Comparison of ENCODE assay signal across 12 cellular contexts in the genomic region with DNA sequence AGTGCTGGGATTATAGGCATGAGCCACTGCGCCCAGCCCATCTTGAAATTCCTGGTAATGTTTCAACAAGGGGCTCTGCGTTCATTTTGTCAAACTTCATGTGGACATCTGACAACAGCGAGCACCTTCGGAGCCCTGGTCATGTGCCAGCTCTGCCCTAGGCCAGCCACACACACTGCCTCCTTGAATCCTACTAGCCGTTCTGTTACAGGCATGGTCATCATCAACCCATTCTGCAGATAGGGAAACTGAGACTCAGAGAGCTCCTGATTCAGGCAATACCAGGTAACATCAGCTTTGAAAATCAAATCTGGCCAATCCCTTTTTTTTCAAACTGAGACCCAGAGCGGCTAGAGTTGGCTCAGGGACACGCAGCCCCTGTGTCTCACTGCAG. TPM values are rescaled to one million over a fixed set of nuclear protein-coding genes. Genes with fewer than 3 reads are reported as not detected.
DNase-seq lines count a peak whose midpoint lies in the region; ATAC-seq and TF ChIP-seq lines count a peak whose summit lies in the region.
"Had no signal": no experiment of that assay in that cellular context is flagged by ENCODE, and none has a peak within 500 bp of the region (broad histone marks: within the 10 kb centered on the region; RNA-seq: fewer than 3 reads in every experiment).

No MANE protein-coding gene starts in this region.

- no peaks in the 10 kb centered on the region for H3K79me2 ChIP-seq in DND-41 (ENCODE audit: insufficient read depth, low read length)

- H3K9me3 ChIP-seq in DND-41 (ENCODE audit: insufficient read depth, low read length, severe bottlenecking) (no peaks in the 10 kb centered on the region), KOPT-K1 (ENCODE audit: insufficient read depth, low read length, poor library complexity, severe bottlenecking) (no peaks in the 10 kb centered on the region)

- peaks cover 46% of the 10 kb centered on the region for H4K20me1 ChIP-seq in DND-41 (ENCODE audit: insufficient read depth, low read length)

- TF ChIP-seq CTCF in DND-41 (IDR thresholded peaks at IDR 0.05; ENCODE audit: borderline replicate concordance, extremely low read depth, low read length, poor library complexity, severe bottlenecking) (no peak), nephron progenitor cell (IDR thresholded peaks at IDR 0.05) (no peak)

- H3K27me3 ChIP-seq in DND-41 (ENCODE audit: insufficient read depth, low read length, poor library complexity), result peaks cover 22% of the 10 kb centered on the region

- H3K4me2 ChIP-seq in DND-41 (ENCODE audit: insufficient read depth, low read length), result peak overlapping the region; percentile 19

- DNase-seq in DND-41 (no peak), SHP77 treated with DMSO at 0.1 percent for 48 hours (lab: John Stamatoyannopoulos, UW) (no peak), nephron progenitor cell (no peak), DMS 273 treated with DMSO at 0.1 percent for 48 hours (lab: John Stamatoyannopoulos, UW) (no peak)
- DNase-seq in activated naive CD8-positive, alpha-beta T cell treated with anti-CD3 and anti-CD28 coated beads, Interleukin-2, amount 10 ng/mL, durations not matched to agents 7 days and 5 days, result no peak
- no peak for DNase-seq in natural killer cell treated with Interleukin-12 subunit alpha and Interleukin-12 subunit beta and Interleukin-15 and Interleukin-18, amount 100 ng/mL, for 72 hours (ENCODE audit: low spot score)
- DNase-seq: amygdala, foreskin keratinocyte, kidney glomerular epithelial cell, NCI-H2081 treated with DMSO at 0.1 percent for 48 hours had no signal

- H3K4me3 Mint-ChIP-seq in activated naive CD8-positive, alpha-beta T cell treated with anti-CD3 and anti-CD28 coated beads, Interleukin-2, amount 10 ng/mL, durations not matched to agents 7 days and 5 days, result peak overlapping the region; percentile 61
- H3K4me3 Mint-ChIP-seq in natural killer cell treated with Interleukin-12 subunit alpha and Interleukin-12 subunit beta and Interleukin-15 and Interleukin-18, amount 100 ng/mL, for 72 hours, result peak overlapping the region; percentile 76
- no peak overlapping the region for H3K4me3 Mint-ChIP-seq in nephron progenitor cell
- H3K4me3 Mint-ChIP-seq: type B pancreatic cell had no signal

- H3K4me1 ChIP-seq in DND-41 (ENCODE audit: insufficient read depth, low read length), result peaks cover 14% of the 10 kb centered on the region

- no peak overlapping the region for H3K9ac ChIP-seq in DND-41 (ENCODE audit: low read depth, low read length)

- H3K27ac ChIP-seq in DND-41 (ENCODE audit: low read length) (no peak overlapping the region), KOPT-K1 (ENCODE audit: low read depth, low read length, poor library complexity, severe bottlenecking) (peak overlapping the region; percentile 23)
- H3K27ac ChIP-seq: foreskin keratinocyte had no signal

- H3K4me1 Mint-ChIP-seq in activated naive CD8-positive, alpha-beta T cell treated with anti-CD3 and anti-CD28 coated beads, Interleukin-2, amount 10 ng/mL, durations not matched to agents 7 days and 5 days, result peaks cover 41% of the 10 kb centered on the region
- peaks cover 45 to 56% of the 10 kb centered on the region in 2 donors for H3K4me1 Mint-ChIP-seq in natural killer cell treated with Interleukin-12 subunit alpha and Interleukin-12 subunit beta and Interleukin-15 and Interleukin-18, amount 100 ng/mL, for 72 hours (ENCODE audit: low read depth in 2 of 2)
- peaks cover 35% of the 10 kb centered on the region for H3K4me1 Mint-ChIP-seq in nephron progenitor cell

- H2AFZ ChIP-seq in DND-41 (ENCODE audit: low read depth, low read length), result no peak overlapping the region

- POLR2A ChIA-PET in activated naive CD8-positive, alpha-beta T cell treated with anti-CD3 and anti-CD28 coated beads, Interleukin-2, amount 10 ng/mL, durations not matched to agents 7 days and 5 days (lab: Charles Lee), result interaction anchor here (1.0 to 5.9 kb wide), 5 partner anchors 8 to 40 kb away, joined by 3 to 78 read pairs (median 6); a partner anchor contains a TSS

- H3K9me3 Mint-ChIP-seq in activated naive CD8-positive, alpha-beta T cell treated with anti-CD3 and anti-CD28 coated beads, Interleukin-2, amount 10 ng/mL, durations not matched to agents 7 days and 5 days, result no peaks in the 10 kb centered on the region
- H3K9me3 Mint-ChIP-seq in natural killer cell treated with Interleukin-12 subunit alpha and Interleukin-12 subunit beta and Interleukin-15 and Interleukin-18, amount 100 ng/mL, for 72 hours, result no peaks in the 10 kb centered on the region
- H3K9me3 Mint-ChIP-seq in nephron progenitor cell, result peaks cover 5% of the 10 kb centered on the region
- H3K9me3 Mint-ChIP-seq: type B pancreatic cell had no signal

- H3K36me3 ChIP-seq in DND-41 (ENCODE audit: insufficient read depth, low read length) (no peaks in the 10 kb centered on the region), KOPT-K1 (ENCODE audit: insufficient read depth, low read length) (no peaks in the 10 kb centered on the region)

- no peak for ATAC-seq in DND-41 (ENCODE audit: insufficient read depth, low read depth)
- ATAC-seq in activated naive CD8-positive, alpha-beta T cell treated with anti-CD3 and anti-CD28 coated beads, Interleukin-2, amount 10 ng/mL, durations not matched to agents 7 days and 5 days (ENCODE audit: low read depth), result no peak
- ATAC-seq in natural killer cell treated with Interleukin-12 subunit alpha and Interleukin-12 subunit beta and Interleukin-15 and Interleukin-18, amount 100 ng/mL, for 72 hours, result no peak

- peaks cover 3% of the 10 kb centered on the region for H3K36me3 Mint-ChIP-seq in activated naive CD8-positive, alpha-beta T cell treated with anti-CD3 and anti-CD28 coated beads, Interleukin-2, amount 10 ng/mL, durations not matched to agents 7 days and 5 days
- H3K36me3 Mint-ChIP-seq in natural killer cell treated with Interleukin-12 subunit alpha and Interleukin-12 subunit beta and Interleukin-15 and Interleukin-18, amount 100 ng/mL, for 72 hours, result no peaks in the 10 kb centered on the region
- H3K36me3 Mint-ChIP-seq in nephron progenitor cell (ENCODE audit: low read depth), result no peaks in the 10 kb centered on the region
- H3K36me3 Mint-ChIP-seq: type B pancreatic cell had no signal

- H3K27ac Mint-ChIP-seq in activated naive CD8-positive, alpha-beta T cell treated with anti-CD3 and anti-CD28 coated beads, Interleukin-2, amount 10 ng/mL, durations not matched to agents 7 days and 5 days, result peak overlapping the region; percentile 93
- H3K27ac Mint-ChIP-seq in natural killer cell treated with Interleukin-12 subunit alpha and Interleukin-12 subunit beta and Interleukin-15 and Interleukin-18, amount 100 ng/mL, for 72 hours, result peak overlapping the region; percentile 89 to 93
- no peak overlapping the region for H3K27ac Mint-ChIP-seq in nephron progenitor cell
- H3K27ac Mint-ChIP-seq: type B pancreatic cell had no signal

- H3K27me3 Mint-ChIP-seq in activated naive CD8-positive, alpha-beta T cell treated with anti-CD3 and anti-CD28 coated beads, Interleukin-2, amount 10 ng/mL, durations not matched to agents 7 days and 5 days, result peaks cover 1% of the 10 kb centered on the region
- H3K27me3 Mint-ChIP-seq in natural killer cell treated with Interleukin-12 subunit alpha and Interleukin-12 subunit beta and Interleukin-15 and Interleukin-18, amount 100 ng/mL, for 72 hours, result peaks cover 2 to 5% of the 10 kb centered on the region in 2 donors
- peaks cover 7% of the 10 kb centered on the region for H3K27me3 Mint-ChIP-seq in nephron progenitor cell (ENCODE audit: low read depth, poor library complexity)
- H3K27me3 Mint-ChIP-seq: type B pancreatic cell had no signal

- no peak overlapping the region for H3K4me3 ChIP-seq in DND-41 (ENCODE audit: low read depth in 1 of 2, low read length in 2 of 2)

RNA-seq across cellular contexts. Expression of a gene that starts 41.3 kb away (rescaled TPM):
- total RNA-seq in activated naive CD8-positive, alpha-beta T cell treated with anti-CD3 and anti-CD28 coated beads, Interleukin-2, amount 10 ng/mL, durations not matched to agents 7 days and 5 days, result 10 to 100 TPM; 60.9 to 62.8 TPM
- total RNA-seq in natural killer cell treated with Interleukin-12 subunit alpha and Interleukin-12 subunit beta and Interleukin-15 and Interleukin-18, amount 100 ng/mL, for 72 hours, result 10 to 100 TPM; 18.3 to 29.2 TPM
